In the genomic region with DNA sequence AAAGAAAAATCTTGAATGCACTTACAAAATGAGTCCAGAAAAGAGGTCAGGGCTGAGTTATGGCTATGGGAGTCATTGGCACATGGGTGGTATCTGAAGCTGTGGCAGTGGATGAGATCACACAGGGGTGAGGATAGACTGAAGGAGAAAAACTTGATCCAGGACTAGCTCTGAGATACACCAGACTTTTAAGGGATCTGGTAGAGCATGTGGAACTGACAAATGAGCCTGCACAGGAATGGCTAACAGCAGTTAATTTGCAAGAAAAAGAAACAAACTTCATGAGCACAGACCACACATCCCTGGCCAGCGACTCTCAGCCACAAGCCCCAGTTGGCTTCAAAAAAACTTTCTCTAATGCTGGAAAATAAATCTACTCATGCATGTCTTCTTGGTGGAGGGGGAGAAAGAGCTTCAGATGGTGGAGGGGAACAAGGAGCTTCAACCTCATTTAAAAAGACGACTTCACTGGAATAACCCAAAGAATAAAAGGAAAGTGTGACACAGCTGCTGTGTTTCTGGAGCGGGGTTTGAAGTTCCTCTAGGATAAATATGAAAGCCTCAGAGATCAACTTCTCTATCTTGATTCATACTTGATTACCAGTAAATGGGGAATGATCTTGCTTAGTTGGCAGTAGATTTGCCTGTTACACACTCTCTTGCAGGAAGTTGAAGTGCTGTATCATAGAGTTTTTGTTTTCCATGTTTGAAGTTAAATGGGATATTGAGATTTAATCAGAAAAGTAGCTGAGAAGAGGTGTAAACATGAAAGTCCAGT, we compare ENCODE assay signal across 9 cellular contexts. TPM values are rescaled to one million over a fixed set of nuclear protein-coding genes. Genes with fewer than 3 reads are reported as not detected.
A peak's percentile ranks its signal among the peaks of the same experiment; 100 is the strongest.
DNase-seq lines count a peak whose midpoint lies in the region; ATAC-seq and TF ChIP-seq lines count a peak whose summit lies in the region.
"Had no signal": no experiment of that assay in that cellular context is flagged by ENCODE, and none has a peak within 500 bp of the region (broad histone marks: within the 10 kb centered on the region; RNA-seq: fewer than 3 reads in every experiment).

No MANE protein-coding gene starts in this region.

- H3K27me3 Mint-ChIP-seq in stimulated activated naive CD8-positive, alpha-beta T cell treated with anti-CD3 and anti-CD28 coated beads, Interleukin-15, amount 100 ng/mL, for 72 hours, result no peaks in the 10 kb centered on the region

- H3K9me3 ChIP-seq in HAP-1, result no peaks in the 10 kb centered on the region

- in situ Hi-C loops in HAP-1 (cut with MboI; ENCODE audit: low sequenced_read_pairs), result no loop called here

- H3K36me3 ChIP-seq in HAP-1 (replicated peaks), result no peaks in the 10 kb centered on the region

- DNase-seq in foreskin keratinocyte (no peak), HAP-1 (ENCODE audit: low spot score in 2 of 2) (no peak), GDM1 (lab: John Stamatoyannopoulos, UW) (no peak), anterior cingulate cortex (lab: John Stamatoyannopoulos, UW) (no peak)
- DNase-seq in stimulated activated naive CD8-positive, alpha-beta T cell treated with anti-CD3 and anti-CD28 coated beads, Interleukin-15, amount 100 ng/mL, for 72 hours, result no peak
- DNase-seq: NCI-H2029 treated with DMSO at 0.1 percent for 48 hours, T-helper 9 cell had no signal

- no peak overlapping the region for H3K4me3 ChIP-seq in HAP-1

- peaks cover 22% of the 10 kb centered on the region for H3K4me1 ChIP-seq in foreskin keratinocyte
- H3K4me1 ChIP-seq in HAP-1, result peaks cover 10% of the 10 kb centered on the region

- peak overlapping the region; percentile 1 to 55 for H3K27ac Mint-ChIP-seq in stimulated activated naive CD8-positive, alpha-beta T cell treated with anti-CD3 and anti-CD28 coated beads, Interleukin-15, amount 100 ng/mL, for 72 hours

- no peak for TF ChIP-seq CTCF in foreskin keratinocyte (conservative IDR thresholded peaks at IDR 0.05)

- peaks cover 99% of the 10 kb centered on the region for H3K4me1 Mint-ChIP-seq in stimulated activated naive CD8-positive, alpha-beta T cell treated with anti-CD3 and anti-CD28 coated beads, Interleukin-15, amount 100 ng/mL, for 72 hours

- H3K27me3 ChIP-seq in foreskin keratinocyte (no peaks in the 10 kb centered on the region), HAP-1 (ENCODE audit: low read depth) (no peaks in the 10 kb centered on the region)

- no peak overlapping the region for H3K27ac ChIP-seq in foreskin keratinocyte

- peak overlapping the region; percentile 5 to 35 for H3K4me3 Mint-ChIP-seq in stimulated activated naive CD8-positive, alpha-beta T cell treated with anti-CD3 and anti-CD28 coated beads, Interleukin-15, amount 100 ng/mL, for 72 hours

- H3K9me3 Mint-ChIP-seq in stimulated activated naive CD8-positive, alpha-beta T cell treated with anti-CD3 and anti-CD28 coated beads, Interleukin-15, amount 100 ng/mL, for 72 hours, result no peaks in the 10 kb centered on the region

- ATAC-seq in GM18907 (IDR thresholded peaks at IDR 0.05; ENCODE audit: unreplicated experiment), result peak; percentile 30
- peak; percentile 69 for ATAC-seq in SK-N-SH treated with all-trans-retinoic acid at 6 μM for 48 hours
- ATAC-seq in foreskin keratinocyte, result peak; percentile 33
- peak; percentile 38 for ATAC-seq in stimulated activated naive CD8-positive, alpha-beta T cell treated with anti-CD3 and anti-CD28 coated beads, Interleukin-15, amount 100 ng/mL, for 72 hours

TF ChIP-seq in SK-N-SH treated with all-trans-retinoic acid at 6 μM for 48 hours, 23 proteins besides CTCF, POLR2A, EP300 and RAD21:
- TF ChIP-seq RARB (CRISPR knock-in tag; IDR thresholded peaks at IDR 0.05) (no peak), TCF4 (CRISPR knock-in tag; IDR thresholded peaks at IDR 0.05; ENCODE audit: borderline replicate concordance) (peak; percentile 52), ISL1 (CRISPR knock-in tag; IDR thresholded peaks at IDR 0.05) (peak; percentile 88), GLIS3 (CRISPR knock-in tag; IDR thresholded peaks at IDR 0.05) (0 out of 2 replicates have a peak, but pooled peaks have one; percentile 17), ZNF8 (CRISPR knock-in tag; IDR thresholded peaks at IDR 0.05) (no peak), ARNTL (CRISPR knock-in tag; IDR thresholded peaks at IDR 0.05; ENCODE audit: borderline replicate concordance, low read depth) (no peak)
- TF ChIP-seq, protein P1, sequence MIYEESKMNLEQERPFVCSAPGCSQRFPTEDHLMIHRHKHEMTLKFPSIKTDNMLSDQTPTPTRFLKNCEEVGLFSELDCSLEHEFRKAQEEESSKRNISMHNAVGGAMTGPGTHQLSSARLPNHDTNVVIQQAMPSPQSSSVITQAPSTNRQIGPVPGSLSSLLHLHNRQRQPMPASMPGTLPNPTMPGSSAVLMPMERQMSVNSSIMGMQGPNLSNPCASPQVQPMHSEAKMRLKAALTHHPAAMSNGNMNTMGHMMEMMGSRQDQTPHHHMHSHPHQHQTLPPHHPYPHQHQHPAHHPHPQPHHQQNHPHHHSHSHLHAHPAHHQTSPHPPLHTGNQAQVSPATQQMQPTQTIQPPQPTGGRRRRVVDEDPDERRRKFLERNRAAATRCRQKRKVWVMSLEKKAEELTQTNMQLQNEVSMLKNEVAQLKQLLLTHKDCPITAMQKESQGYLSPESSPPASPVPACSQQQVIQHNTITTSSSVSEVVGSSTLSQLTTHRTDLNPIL (CRISPR knock-in tag; IDR thresholded peaks at IDR 0.05; ENCODE audit: low read depth), result peak; percentile 30; the same call in 1 of the 2 replicates
- TF ChIP-seq, protein P2, sequence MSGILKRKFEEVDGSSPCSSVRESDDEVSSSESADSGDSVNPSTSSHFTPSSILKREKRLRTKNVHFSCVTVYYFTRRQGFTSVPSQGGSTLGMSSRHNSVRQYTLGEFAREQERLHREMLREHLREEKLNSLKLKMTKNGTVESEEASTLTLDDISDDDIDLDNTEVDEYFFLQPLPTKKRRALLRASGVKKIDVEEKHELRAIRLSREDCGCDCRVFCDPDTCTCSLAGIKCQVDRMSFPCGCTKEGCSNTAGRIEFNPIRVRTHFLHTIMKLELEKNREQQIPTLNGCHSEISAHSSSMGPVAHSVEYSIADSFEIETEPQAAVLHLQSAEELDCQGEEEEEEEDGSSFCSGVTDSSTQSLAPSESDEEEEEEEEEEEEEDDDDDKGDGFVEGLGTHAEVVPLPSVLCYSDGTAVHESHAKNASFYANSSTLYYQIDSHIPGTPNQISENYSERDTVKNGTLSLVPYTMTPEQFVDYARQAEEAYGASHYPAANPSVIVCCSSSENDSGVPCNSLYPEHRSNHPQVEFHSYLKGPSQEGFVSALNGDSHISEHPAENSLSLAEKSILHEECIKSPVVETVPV (CRISPR knock-in tag; IDR thresholded peaks at IDR 0.05), result no peak

RNA-seq across cellular contexts. Expression of a gene that starts 33.7 kb away (rescaled TPM):
- total RNA-seq in foreskin keratinocyte, result 17.1 and 19.4 TPM in 2 replicates
- 7.6 and 8.2 TPM in 2 replicates for polyA plus RNA-seq in foreskin keratinocyte
